Comparison of ENCODE assay signal across 18 cellular contexts in genomic region chr1:173295995-173296394, GRCh38.
DNase-seq lines count a peak whose midpoint lies in the region; TF ChIP-seq lines count a peak whose summit lies in the region.
"Had no signal": no experiment of that assay in that cellular context is flagged by ENCODE, and none has a peak within 500 bp of the region (broad histone marks: within the 10 kb centered on the region; RNA-seq: fewer than 3 reads in every experiment).

No MANE protein-coding gene starts in this region.

- TF ChIP-seq CTCF in GM10266 (IDR thresholded peaks at IDR 0.05; ENCODE audit: control insufficient read depth, insufficient read depth, low read depth, missing control alignments), result no peak
- TF ChIP-seq CTCF in vagina (IDR thresholded peaks at IDR 0.05), result no peak

- H3K4me3 ChIP-seq in vagina, result no peak overlapping the region
- H3K4me3 ChIP-seq: hepatocyte, right atrium auricular region, stomach had no signal

- no peaks in the 10 kb centered on the region for H3K36me3 ChIP-seq in vagina
- H3K36me3 ChIP-seq: right atrium auricular region, stomach had no signal

- no peaks in the 10 kb centered on the region for H3K9me3 ChIP-seq in vagina
- H3K9me3 ChIP-seq: right atrium auricular region, stomach had no signal

- in situ Hi-C loops in KBM-7 (cut with MboI; ENCODE audit: low pct_unique_long_range_greater_than_20kb, low sequenced_read_pairs), result no loop called here

- intact Hi-C loops in vagina (cut with DNase I), result no loop called here

- H3K27me3 ChIP-seq in vagina, result no peaks in the 10 kb centered on the region
- H3K27me3 ChIP-seq: hepatocyte, right atrium auricular region, stomach had no signal

- peaks cover 8% of the 10 kb centered on the region for H3K4me1 ChIP-seq in vagina
- H3K4me1 ChIP-seq: right atrium auricular region had no signal

- DNase-seq in AML-193 (lab: John Stamatoyannopoulos, UW), result peak; percentile 18 to 25
- DNase-seq in KBM-7, result peak; percentile 24
- peak; percentile 22 for DNase-seq in amniotic epithelial cell (ENCODE audit: low read depth)
- peak; percentile 85 for DNase-seq in iris pigment epithelial cell (ENCODE audit: low read depth)
- no peak for DNase-seq in activated gamma-delta T cell treated with Interleukin-2 at 50 U/mL for 16 hours
- DNase-seq in hypothalamus (lab: John Stamatoyannopoulos, UW), result no peak
- DNase-seq in GM10266 (ENCODE audit: extremely low spot score), result no peak
- DNase-seq in vagina (ENCODE audit: extremely low spot score in 2 of 2), result no peak
- DNase-seq: ACHN; activated CD4-positive, alpha-beta T cell treated with anti-CD3 and anti-CD28 coated beads, Interleukin-2, amount 50 U/mL, for 1 hour; DMS79 treated with DMSO at 0.1 percent for 48 hours; midbrain; NCI-H2171; NCI-H82; stomach had no signal

- no peak for TF ChIP-seq POLR2A in vagina (IDR thresholded peaks at IDR 0.05)

- H3K27ac ChIP-seq in vagina, result no peak overlapping the region
- H3K27ac ChIP-seq: hepatocyte, right atrium auricular region, RWPE1, stomach had no signal

Comparison
In these comparisons a context has a peak if more than half of its experiments do, and no peak if none do; other contexts are left out.
1. DNase-seq: peak in AML-193 (2 of 2), KBM-7 (single experiment), amniotic epithelial cell (single experiment) and iris pigment epithelial cell (single experiment); none in activated gamma-delta T cell treated with Interleukin-2 at 50 U/mL for 16 hours (single experiment), hypothalamus (0 of 51), GM10266 (single experiment) and vagina (0 of 2).